8 cellular contexts compared by ENCODE assay signal in genomic region chr18:32093523-32093922, GRCh38. TPM values are rescaled to one million over a fixed set of nuclear protein-coding genes. Genes with fewer than 3 reads are reported as not detected.
DNase-seq lines count a peak whose midpoint lies in the region; ATAC-seq and TF ChIP-seq lines count a peak whose summit lies in the region.

No MANE protein-coding gene starts in this region.

- no peak for TF ChIP-seq CTCF in left ventricle myocardium inferior (IDR thresholded peaks at IDR 0.05; ENCODE audit: borderline replicate concordance)
- no peak for TF ChIP-seq CTCF in RWPE2 (IDR thresholded peaks at IDR 0.05; ENCODE audit: poor library complexity, severe bottlenecking)
- TF ChIP-seq CTCF in prostate gland (IDR thresholded peaks at IDR 0.05): no peak

- peak overlapping the region; percentile 91 for H3K4me3 ChIP-seq in left ventricle myocardium inferior
- H3K4me3 ChIP-seq in RWPE2 (ENCODE audit: severe bottlenecking): peak overlapping the region; percentile 80
- peak overlapping the region; percentile 87 to 93 for H3K4me3 ChIP-seq in prostate gland

- H3K27ac ChIP-seq in left ventricle myocardium inferior (replicated peaks): peak overlapping the region; percentile 100
- H3K27ac ChIP-seq in RWPE2 (ENCODE audit: poor library complexity, severe bottlenecking): peak overlapping the region; percentile 87
- peak overlapping the region; percentile 100 for H3K27ac ChIP-seq in prostate gland

- H3K27me3 ChIP-seq in left ventricle myocardium inferior (ENCODE audit: low read depth) (no peaks in the 10 kb centered on the region), RWPE2 (ENCODE audit: insufficient read depth, poor library complexity, severe bottlenecking) (no peaks in the 10 kb centered on the region), prostate gland (replicated peaks; ENCODE audit: insufficient read depth) (no peaks in the 10 kb centered on the region)

- no peaks in the 10 kb centered on the region for H3K36me3 ChIP-seq in left ventricle myocardium inferior
- H3K36me3 ChIP-seq in RWPE2 (ENCODE audit: low read depth): peaks cover 39% of the 10 kb centered on the region
- no peaks in the 10 kb centered on the region for H3K36me3 ChIP-seq in prostate gland

- H3K9me3 ChIP-seq in left ventricle myocardium inferior (replicated peaks) (no peaks in the 10 kb centered on the region), RWPE2 (ENCODE audit: severe bottlenecking) (no peaks in the 10 kb centered on the region), prostate gland (no peaks in the 10 kb centered on the region)

- TF ChIP-seq POLR2A in erythroblast (IDR thresholded peaks at IDR 0.05; ENCODE audit: low read length) (no peak), prostate gland (IDR thresholded peaks at IDR 0.05) (no peak)

- H3K4me1 ChIP-seq in left ventricle myocardium inferior (peaks cover 58% of the 10 kb centered on the region), RWPE2 (ENCODE audit: insufficient read depth, poor library complexity, severe bottlenecking) (no peaks in the 10 kb centered on the region), prostate gland (replicated peaks) (no peaks in the 10 kb centered on the region)

- intact Hi-C loops in left ventricle myocardium inferior (cut with micrococcal nuclease) (no loop called here), left cardiac atrium (cut with DNase I) (no loop called here), prostate gland (cut with DNase I) (loop anchor here (5.0 kb wide), 1 partner anchor 151 kb away; the partner anchor contains the start of gene TRAPPC8)

- ATAC-seq in left cardiac atrium (no peak), RWPE2 (ENCODE audit: low read depth) (no peak), GM21737 (IDR thresholded peaks at IDR 0.05; ENCODE audit: unreplicated experiment) (no peak)

- DNase-seq in left ventricle myocardium inferior (no peak), left cardiac atrium (no peak), RWPE2 (ENCODE audit: low spot score) (no peak), erythroblast (lab: John Stamatoyannopoulos, UW) (peak; percentile 82 to 83), prostate gland (ENCODE audit: low spot score) (peak; percentile 18), NCI-H128 (lab: John Stamatoyannopoulos, UW; ENCODE audit: unreplicated experiment) (no peak), NCI-H510A treated with DMSO at 0.1 percent for 48 hours (lab: John Stamatoyannopoulos, UW) (no peak)

- WGBS in prostate gland: 4% methylated on average over 7 of the region's 7 CpGs

RNA-seq across cellular contexts. Expression of gene RNF138, which starts 1.8 kb away (rescaled TPM):
- total RNA-seq in left ventricle myocardium inferior: 7.1 TPM
- total RNA-seq in left cardiac atrium: 10 to 100 TPM; 12.4 to 17.2 TPM
- total RNA-seq in prostate gland: 10 to 100 TPM; 25.4 to 72.9 TPM

Comparison
In these comparisons a context has a peak if more than half of its experiments do, and no peak if none do; other contexts are left out.
1. DNase-seq: peak in erythroblast (2 of 2) and prostate gland (single experiment); none in left ventricle myocardium inferior (single experiment), left cardiac atrium (single experiment), RWPE2 (single experiment), NCI-H128 (single experiment) and NCI-H510A treated with DMSO at 0.1 percent for 48 hours (single experiment).
2. Peak in every context shown above with its lines, with median percentiles within 50 percentile points of each other: H3K27ac ChIP-seq and H3K4me3 ChIP-seq.